In genomic region chr7:92833766-92834605, GRCh38 we compare ENCODE assay signal across 8 cellular contexts. TPM values are rescaled to one million over a fixed set of nuclear protein-coding genes. Genes with fewer than 3 reads are reported as not detected.
A peak's percentile ranks its signal among the peaks of the same experiment; 100 is the strongest.
DNase-seq lines count a peak whose midpoint lies in the region; ATAC-seq and TF ChIP-seq lines count a peak whose summit lies in the region.

No MANE protein-coding gene starts in this region.

- H3K9ac ChIP-seq in PC-3 (ENCODE audit: low read length), result peak overlapping the region; percentile 80
- H3K9ac ChIP-seq in stomach smooth muscle (ENCODE audit: low read length in 2 of 2), result peak overlapping the region; percentile 69 to 84

- peak overlapping the region; percentile 85 for H3K27ac Mint-ChIP-seq in CD4-positive, alpha-beta T cell
- H3K27ac Mint-ChIP-seq in natural killer cell, result peak overlapping the region; percentile 88 to 94

- peak overlapping the region; percentile 89 for H3K4me2 ChIP-seq in PC-3 (ENCODE audit: low read length)

- CTCF ChIA-PET in CD4-positive, alpha-beta T cell (lab: Charles Lee), result interaction anchor here (0.7 to 5.3 kb wide), 30 partner anchors 8 to 305 kb away, joined by 3 to 58 read pairs (median 8); partner anchors contain the start of genes FAM133B, PEX1 and RBM48
- CTCF ChIA-PET in PC-3 (lab: Charles Lee), result interaction anchor here (0.6 to 2.1 kb wide), 7 partner anchors 70 to 305 kb away, joined by 4 to 10 read pairs (median 7); partner anchors contain the start of gene RBM48

- H3K36me3 Mint-ChIP-seq in CD4-positive, alpha-beta T cell (ENCODE audit: low read depth), result peaks cover 32% of the 10 kb centered on the region
- H3K36me3 Mint-ChIP-seq in natural killer cell, result no peaks in the 10 kb centered on the region

- POLR2A ChIA-PET in CD4-positive, alpha-beta T cell (lab: Charles Lee), result interaction anchor here (0.6 to 1.7 kb wide), 4 partner anchors 13 to 387 kb away, joined by 3 to 8 read pairs (median 4); partner anchors contain the start of genes GATAD1 and RBM48
- POLR2A ChIA-PET in PC-3 (lab: Charles Lee; ENCODE audit: unreplicated experiment), result interaction anchor here (0.6 kb wide), 2 partner anchors 67 to 133 kb away, joined by 4 to 11 read pairs; no protein-coding TSS in a partner anchor

- peaks cover 31% of the 10 kb centered on the region for H3K4me1 ChIP-seq in PC-3 (ENCODE audit: insufficient read depth, low read length)
- peaks cover 21% of the 10 kb centered on the region for H3K4me1 ChIP-seq in stomach smooth muscle (ENCODE audit: control insufficient read depth, insufficient read depth, low read length)

- H3K36me3 ChIP-seq in PC-3 (ENCODE audit: low read depth, low read length), result peaks cover 4% of the 10 kb centered on the region; the same call in 1 of the 2 replicates
- H3K36me3 ChIP-seq in stomach smooth muscle (ENCODE audit: control insufficient read depth in 2 of 2, insufficient read depth in 2 of 2, low read length in 2 of 2), result no peaks in the 10 kb centered on the region

- H3K9me3 Mint-ChIP-seq in CD4-positive, alpha-beta T cell, result no peaks in the 10 kb centered on the region
- no peaks in the 10 kb centered on the region for H3K9me3 Mint-ChIP-seq in natural killer cell

- no peaks in the 10 kb centered on the region for H4K20me1 ChIP-seq in PC-3 (ENCODE audit: low read length)

- peak; percentile 51 for ATAC-seq in CD4-positive, alpha-beta T cell (ENCODE audit: poor library complexity)
- ATAC-seq in GM19025 (IDR thresholded peaks at IDR 0.05; ENCODE audit: low read depth, unreplicated experiment) (peak; percentile 43), HG03280 (IDR thresholded peaks at IDR 0.05; ENCODE audit: unreplicated experiment) (peak; percentile 40), PC-3 (peak; percentile 59), natural killer cell (peak; percentile 41 to 66 (median 43))

- H3K4me1 Mint-ChIP-seq in CD4-positive, alpha-beta T cell (ENCODE audit: low read depth), result peaks cover 62% of the 10 kb centered on the region
- peaks cover 59 to 67% of the 10 kb centered on the region in 2 donors for H3K4me1 Mint-ChIP-seq in natural killer cell

- H3K9me3 ChIP-seq in CD4-positive, alpha-beta T cell (ENCODE audit: control insufficient read depth, low read length), result no peaks in the 10 kb centered on the region
- H3K9me3 ChIP-seq in PC-3 (ENCODE audit: low read length), result no peaks in the 10 kb centered on the region
- H3K9me3 ChIP-seq in stomach smooth muscle (ENCODE audit: control insufficient read depth in 2 of 2, low read length in 2 of 2), result no peaks in the 10 kb centered on the region

- peak overlapping the region; percentile 81 for H2AFZ ChIP-seq in PC-3 (ENCODE audit: low read length)

- H3K79me2 ChIP-seq in PC-3 (ENCODE audit: low read length), result peaks cover 66% of the 10 kb centered on the region

- H3K27me3 Mint-ChIP-seq in CD4-positive, alpha-beta T cell, result peaks cover 8% of the 10 kb centered on the region
- H3K27me3 Mint-ChIP-seq in natural killer cell (ENCODE audit: low read depth in 2 of 2), result no peaks in the 10 kb centered on the region

- peak; percentile 42 to 78 (median 64) for DNase-seq in CD4-positive, alpha-beta T cell
- DNase-seq in PC-3, result peak; percentile 67
- peak; percentile 49 to 67 for DNase-seq in activated T-helper 1 cell treated with anti-CD3 and anti-CD28 coated beads, Interleukin-2, amount 50 U/mL, for 16 hours (ENCODE audit: low read depth in 1 of 2, low spot score in 1 of 2)
- DNase-seq in fibroblast of mammary gland (ENCODE audit: low read depth), result peak; percentile 67
- peak; percentile 64 for DNase-seq in natural killer cell

- no peaks in the 10 kb centered on the region for H3K9me2 ChIP-seq in PC-3 (replicated peaks; ENCODE audit: low read length)

- H3K27me3 ChIP-seq in CD4-positive, alpha-beta T cell (ENCODE audit: control insufficient read depth, insufficient read depth, low read length), result no peaks in the 10 kb centered on the region
- no peaks in the 10 kb centered on the region for H3K27me3 ChIP-seq in PC-3 (ENCODE audit: low read length)
- H3K27me3 ChIP-seq in stomach smooth muscle (ENCODE audit: control insufficient read depth in 1 of 2, insufficient read depth in 2 of 2, low read length in 2 of 2), result no peaks in the 10 kb centered on the region

- intact Hi-C loops in CD4-positive, alpha-beta T cell (cut with DNase I, micrococcal nuclease), result loop anchor here (1.0 to 10.0 kb wide), 10 partner anchors 21 to 1171 kb away; partner anchors contain the start of genes ANKIB1 (in 1 of the 2), BET1 (in 1 of the 2), KRIT1 (in 1 of the 2) and PEX1 (in 1 of the 2)
- intact Hi-C loops in PC-3 (cut with micrococcal nuclease) (loop anchor here (1.0 to 10.0 kb wide), 8 partner anchors 25 to 401 kb away; partner anchors contain the start of gene VPS50), natural killer cell (cut with micrococcal nuclease) (loop anchor here (1.0 to 5.0 kb wide), 3 partner anchors 143 to 307 kb away; partner anchors contain the start of genes PEX1 and RBM48)

- H3K4me3 ChIP-seq in PC-3 (ENCODE audit: low read length) (peak overlapping the region; percentile 82), fibroblast of mammary gland (ENCODE audit: control insufficient read depth, low read depth, low read length) (peak overlapping the region; percentile 87), stomach smooth muscle (ENCODE audit: low read length in 2 of 2) (peak overlapping the region; percentile 88 to 95)

- TF ChIP-seq CTCF in CD4-positive, alpha-beta T cell (IDR thresholded peaks at IDR 0.05), result no peak
- TF ChIP-seq CTCF in PC-3 (conservative IDR thresholded peaks at IDR 0.05; ENCODE audit: low read depth, low read length) (peak; percentile 42; the same call in 1 of the 2 replicates), fibroblast of mammary gland (conservative IDR thresholded peaks at IDR 0.05; ENCODE audit: control insufficient read depth, insufficient read depth, low read depth, low read length) (no peak), natural killer cell (IDR thresholded peaks at IDR 0.05) (no peak)

- H3K4me3 Mint-ChIP-seq in CD4-positive, alpha-beta T cell, result peak overlapping the region; percentile 96
- peak overlapping the region; percentile 100 for H3K4me3 Mint-ChIP-seq in natural killer cell

- no TSS peak for BruUV-seq in PC-3 (replicated peaks; lab: Mats Ljungman, UMichigan)

- H3F3A ChIP-seq in PC-3 (ENCODE audit: low read length, unreplicated experiment), result no peaks in the 10 kb centered on the region

- peak overlapping the region; percentile 67 for H3K27ac ChIP-seq in CD4-positive, alpha-beta T cell (ENCODE audit: low read depth, low read length)
- peak overlapping the region; percentile 66 for H3K27ac ChIP-seq in PC-3 (ENCODE audit: low read length)
- peak overlapping the region; percentile 86 for H3K27ac ChIP-seq in stomach smooth muscle (ENCODE audit: low read length)

RNA-seq across cellular contexts. Expression of gene CDK6, which starts 2.4 kb away (rescaled TPM):
- total RNA-seq in CD4-positive, alpha-beta T cell, result 10 to 100 TPM; 13.0 to 13.7 TPM
- 38.4 and 38.7 TPM in 2 replicates for total RNA-seq in PC-3 (2014; rRNA removed)
- total RNA-seq in natural killer cell, result 10 to 100 TPM; 41.1 to 46.3 (median 45.1) TPM

Comparison
In these comparisons a context has a peak if more than half of its experiments do, and no peak if none do; other contexts are left out.
1. Peak in every context shown above with its lines: DNase-seq, ATAC-seq, H3K4me3 ChIP-seq and H3K27ac ChIP-seq.